In genomic region chr9:95755421-95755730, GRCh38 we compare ENCODE assay signal across 17 cellular contexts.
"Had no signal": no experiment of that assay in that cellular context is flagged by ENCODE, and none has a peak within 500 bp of the region (broad histone marks: within the 10 kb centered on the region; RNA-seq: fewer than 3 reads in every experiment).

No MANE protein-coding gene starts in this region.

- H3K27me3 ChIP-seq: ascending aorta, gastrocnemius medialis had no signal

- DNase-seq: activated CD4-positive, alpha-beta memory T cell treated with anti-CD3 and anti-CD28 coated beads for 36 hours; activated CD4-positive, alpha-beta T cell treated with anti-CD3 and anti-CD28 coated beads for 1 hour; activated CD8-positive, alpha-beta memory T cell treated with anti-CD3 and anti-CD28 coated beads, Interleukin-2, amount 10 ng/mL, durations not matched to agents 7 days and 5 days; activated naive CD4-positive, alpha-beta T cell treated with anti-CD3 and anti-CD28 coated beads for 36 hours; activated naive CD8-positive, alpha-beta T cell treated with anti-CD3 and anti-CD28 coated beads, Interleukin-2, amount 50 U/mL, for 24 hours; activated T-cell treated with anti-CD3 and anti-CD28 coated beads, Interleukin-2, amount 50 U/mL, for 1 hour; gastrocnemius medialis; heart right ventricle; left colon; mammary epithelial cell; naive thymus-derived CD4-positive, alpha-beta T cell; stimulated activated naive B cell treated with anti-CD40 and anti-IgM and Interleukin-4, amounts not matched to agents 10 μg/mL and 1 μg/mL and 100 μg/mL, for 72 hours; T-cell; T-helper 9 cell had no signal

- H3K9me3 ChIP-seq: ascending aorta, breast epithelium, gastrocnemius medialis, heart right ventricle had no signal

- H3K36me3 ChIP-seq: ascending aorta, breast epithelium, gastrocnemius medialis, heart right ventricle had no signal

- ATAC-seq: activated CD8-positive, alpha-beta memory T cell treated with anti-CD3 and anti-CD28 coated beads, Interleukin-2, amount 10 ng/mL, durations not matched to agents 7 days and 5 days; activated naive CD8-positive, alpha-beta T cell treated with anti-CD3 and anti-CD28 coated beads, Interleukin-2, amount 50 U/mL, for 24 hours; gastrocnemius medialis; heart right ventricle; left colon; naive thymus-derived CD4-positive, alpha-beta T cell; stimulated activated naive B cell treated with anti-CD40 and anti-IgM and Interleukin-4, amounts not matched to agents 10 μg/mL and 1 μg/mL and 100 μg/mL, for 72 hours; T-cell had no signal

- H3K4me1 ChIP-seq: breast epithelium had no signal

- H3K4me3 ChIP-seq: ascending aorta, breast epithelium, gastrocnemius medialis, heart right ventricle had no signal

- H3K27ac ChIP-seq: breast epithelium, epithelial cell of prostate had no signal
